Comparison of ENCODE assay signal across 11 cellular contexts in the genomic region with DNA sequence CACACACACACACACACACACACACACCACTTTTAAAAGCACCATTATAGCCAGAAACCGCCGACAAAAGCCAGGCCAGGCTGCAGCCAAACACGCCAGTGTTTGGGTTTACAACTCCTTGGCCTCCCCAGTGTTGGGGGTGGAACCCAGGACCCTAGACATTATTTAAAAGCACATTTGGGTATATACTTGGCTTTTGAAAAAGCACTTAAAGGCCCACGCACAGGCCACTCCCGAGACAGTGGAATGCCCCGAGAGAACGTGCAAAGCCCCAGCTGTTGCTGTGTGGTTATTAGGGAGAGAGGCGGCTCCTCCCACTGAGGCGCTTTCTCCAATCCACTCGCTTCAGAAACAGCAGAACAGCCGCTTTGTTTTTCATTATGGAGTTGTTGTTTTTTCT. TPM values are rescaled to one million over a fixed set of nuclear protein-coding genes. Genes with fewer than 3 reads are reported as not detected.
DNase-seq lines count a peak whose midpoint lies in the region; ATAC-seq and TF ChIP-seq lines count a peak whose summit lies in the region.
"Had no signal": no experiment of that assay in that cellular context is flagged by ENCODE, and none has a peak within 500 bp of the region (broad histone marks: within the 10 kb centered on the region; RNA-seq: fewer than 3 reads in every experiment).

No MANE protein-coding gene starts in this region.

- peaks cover 3% of the 10 kb centered on the region for H3K9me3 Mint-ChIP-seq in progenitor cell of endocrine pancreas (ENCODE audit: low read depth)
- H3K9me3 Mint-ChIP-seq: CD8-positive, alpha-beta memory T cell had no signal

- no peaks in the 10 kb centered on the region for H3K27me3 Mint-ChIP-seq in progenitor cell of endocrine pancreas
- H3K27me3 Mint-ChIP-seq: CD8-positive, alpha-beta memory T cell had no signal

- TF ChIP-seq CTCF in progenitor cell of endocrine pancreas (IDR thresholded peaks at IDR 0.05; ENCODE audit: unreplicated experiment): no peak

- DNase-seq in AG20443 (ENCODE audit: low spot score) (peak; percentile 93), amniotic stem cell (lab: John Stamatoyannopoulos, UW) (peak; percentile 9), left cardiac atrium (no peak), progenitor cell of endocrine pancreas (ENCODE audit: low spot score, unreplicated experiment) (no peak), KG1 (lab: John Stamatoyannopoulos, UW) (no peak), cerebellar nuclear complex (lab: John Stamatoyannopoulos, UW) (no peak), HPDE6-E6E7 (ENCODE audit: extremely low spot score) (no peak)
- DNase-seq: CD8-positive, alpha-beta memory T cell; NCI-H2107; stimulated activated CD4-positive, alpha-beta T cell treated with anti-CD3 and anti-CD28 coated beads, Interleukin-4, amount 100 ng/mL, for 1 hour had no signal

- H3K4me1 Mint-ChIP-seq in progenitor cell of endocrine pancreas (ENCODE audit: low read depth): no peaks in the 10 kb centered on the region
- H3K4me1 Mint-ChIP-seq: CD8-positive, alpha-beta memory T cell had no signal

- ATAC-seq in left cardiac atrium (peak; percentile 76 to 86), GM18907 (IDR thresholded peaks at IDR 0.05; ENCODE audit: unreplicated experiment) (no peak)

- intact Hi-C loops in left cardiac atrium (cut with DNase I): no loop called here

- H3K4me3 Mint-ChIP-seq in progenitor cell of endocrine pancreas (ENCODE audit: low read depth): no peak overlapping the region
- H3K4me3 Mint-ChIP-seq: CD8-positive, alpha-beta memory T cell had no signal

- H3K27ac Mint-ChIP-seq in progenitor cell of endocrine pancreas: peak overlapping the region; percentile 74
- H3K27ac Mint-ChIP-seq: CD8-positive, alpha-beta memory T cell had no signal

- H3K36me3 Mint-ChIP-seq in progenitor cell of endocrine pancreas (ENCODE audit: insufficient read depth): peaks cover 4% of the 10 kb centered on the region

RNA-seq across cellular contexts. Expression of a gene that starts 38.2 kb away (rescaled TPM):
- total RNA-seq in left cardiac atrium (1 to 10 TPM; 1.9 to 2.7 TPM), progenitor cell of endocrine pancreas (3.0 and 3.7 TPM in 2 replicates)

Comparison
In these comparisons a context has a peak if more than half of its experiments do, and no peak if none do; other contexts are left out.
1. DNase-seq: peak in AG20443 (single experiment) and amniotic stem cell (single experiment); none in left cardiac atrium (single experiment), progenitor cell of endocrine pancreas (single experiment), KG1 (single experiment), cerebellar nuclear complex (0 of 2) and HPDE6-E6E7 (single experiment).